ENCODE assay signal across 8 cellular contexts in the genomic region with DNA sequence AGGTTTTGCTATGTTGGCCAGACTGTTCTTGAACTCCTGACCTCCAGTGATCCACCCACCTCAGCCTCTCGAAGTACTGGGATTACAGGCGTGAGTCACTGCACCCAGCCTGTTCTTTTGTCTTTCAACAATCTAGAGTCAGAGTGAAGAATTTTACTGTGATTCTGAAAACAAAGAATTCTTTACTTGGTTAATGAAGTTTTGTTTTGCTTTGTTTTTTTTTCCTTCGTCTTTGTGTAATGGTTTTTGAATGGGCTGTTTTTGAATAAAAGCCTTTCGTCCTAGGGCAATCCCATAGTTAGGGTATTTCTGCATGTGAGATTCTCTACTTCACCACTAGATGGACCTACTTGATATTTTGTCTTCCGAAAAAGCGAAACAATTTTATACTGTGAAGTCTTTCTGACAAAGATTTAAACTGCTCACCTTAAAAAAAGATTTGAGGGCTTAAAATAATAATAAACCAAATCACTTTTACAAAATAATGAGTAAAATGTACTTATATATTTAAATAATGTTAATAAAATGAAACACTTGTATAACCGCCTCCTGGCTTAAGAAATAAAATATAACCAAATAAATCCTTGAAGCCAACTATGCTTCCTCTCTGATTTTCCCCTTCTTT. TPM values are rescaled to one million over a fixed set of nuclear protein-coding genes. Genes with fewer than 3 reads are reported as not detected.
DNase-seq lines count a peak whose midpoint lies in the region; ATAC-seq, FAIRE-seq and TF ChIP-seq lines count a peak whose summit lies in the region.

No MANE protein-coding gene starts in this region.

- no peaks in the 10 kb centered on the region for H3K4me1 ChIP-seq in CD8-positive, alpha-beta T cell (ENCODE audit: insufficient read depth, low read length)
- H3K4me1 ChIP-seq in GM12878 (ENCODE audit: control insufficient read depth, insufficient read depth, low read length) (no peaks in the 10 kb centered on the region), suprapubic skin (no peaks in the 10 kb centered on the region)

- no TSS peak for BruUV-seq in GM12878 (replicated peaks; lab: Mats Ljungman, UMichigan)

- WGBS in GM12878 (ENCODE audit: insufficient coverage, insufficient replicate concordance, low lambda C conversion rate, missing lambda C conversion rate), result 50% methylated on average over 7 of the region's 7 CpGs
- WGBS in suprapubic skin, result 23% methylated on average over 7 of the region's 7 CpGs

- no peaks in the 10 kb centered on the region for H4K20me1 ChIP-seq in GM12878 (ENCODE audit: control insufficient read depth, insufficient read depth)

- no peak overlapping the region for H3K27ac Mint-ChIP-seq in CD8-positive, alpha-beta T cell
- no peak overlapping the region for H3K27ac Mint-ChIP-seq in immature natural killer cell

- peaks cover 9% of the 10 kb centered on the region for H3K27me3 Mint-ChIP-seq in CD8-positive, alpha-beta T cell (ENCODE audit: low read depth)
- peaks cover 1 to 4% (median 4%) of the 10 kb centered on the region in 3 donors for H3K27me3 Mint-ChIP-seq in immature natural killer cell (ENCODE audit: low read depth in 3 of 3)

- TF ChIP-seq CTCF in CD8-positive, alpha-beta T cell (IDR thresholded peaks at IDR 0.05), result peak; percentile 94
- peak; percentile 60 to 66 (median 64); a peak in 5 of 6 replicates for TF ChIP-seq CTCF in GM12878 (IDR thresholded peaks at IDR 0.05 in 2 of 3, conservative IDR thresholded peaks at IDR 0.05 in 1 of 3; ENCODE audit: control insufficient read depth in 2 of 3, extremely low read depth in 1 of 3, insufficient read depth in 1 of 3, low read depth in 3 of 3, low read length in 3 of 3)
- TF ChIP-seq CTCF in suprapubic skin (IDR thresholded peaks at IDR 0.05), result peak; percentile 66 to 72

- intact Hi-C loops in CD8-positive, alpha-beta T cell (cut with DNase I, micrococcal nuclease), result loop anchor here (1.0 to 10.0 kb wide), 5 partner anchors 43 to 1256 kb away; a partner anchor contains a TSS
- intact Hi-C loops in GM12878 (cut with micrococcal nuclease; ENCODE audit: unreplicated experiment), result loop anchor here (1.0 kb wide), 1 partner anchor 342 kb away; no protein-coding TSS in a partner anchor

- no peak overlapping the region for H2AFZ ChIP-seq in GM12878 (ENCODE audit: control insufficient read depth, low read depth, low read length)

- H3K27me3 ChIP-seq in CD8-positive, alpha-beta T cell (ENCODE audit: insufficient read depth, low read length), result no peaks in the 10 kb centered on the region
- H3K27me3 ChIP-seq in GM12878 (replicated peaks in 1 of 2; ENCODE audit: control insufficient read depth in 2 of 2, insufficient read depth in 2 of 2, low read length in 1 of 2) (no peaks in the 10 kb centered on the region), suprapubic skin (no peaks in the 10 kb centered on the region)

- RAD21 ChIA-PET in GM12878 (lab: Charles Lee; ENCODE audit: unreplicated experiment), result no interaction called here

- no peak overlapping the region for H3K4me3 Mint-ChIP-seq in CD8-positive, alpha-beta T cell
- no peak overlapping the region for H3K4me3 Mint-ChIP-seq in immature natural killer cell

- TF ChIP-seq POLR2A in GM12878 (IDR thresholded peaks at IDR 0.05; ENCODE audit: low read depth, low read length) (no peak), suprapubic skin (IDR thresholded peaks at IDR 0.05) (no peak)

- POLR2A ChIA-PET in CD8-positive, alpha-beta T cell (lab: Charles Lee), result no interaction called here
- POLR2A ChIA-PET in GM12878 (lab: Charles Lee), result no interaction called here

- H3K4me3 ChIP-seq in CD8-positive, alpha-beta T cell (ENCODE audit: low read depth, low read length), result no peak overlapping the region
- no peak overlapping the region for H3K4me3 ChIP-seq in GM12878
- no peak overlapping the region for H3K4me3 ChIP-seq in suprapubic skin

- no peak overlapping the region for H3K9ac ChIP-seq in GM12878 (ENCODE audit: control insufficient read depth, insufficient read depth, low read length)

- H3K4me2 ChIP-seq in GM12878 (ENCODE audit: control insufficient read depth, insufficient read depth), result no peak overlapping the region

- no peaks in the 10 kb centered on the region for H3K36me3 ChIP-seq in CD8-positive, alpha-beta T cell (ENCODE audit: insufficient read depth, low read length)
- H3K36me3 ChIP-seq in GM12878 (ENCODE audit: control insufficient read depth in 2 of 2, insufficient read depth in 2 of 2, low read length in 1 of 2) (no peaks in the 10 kb centered on the region), suprapubic skin (no peaks in the 10 kb centered on the region)

- in situ Hi-C loops in GM12878 (cut with MboI), result no loop called here

- ATAC-seq in CD8-positive, alpha-beta T cell, result peak; percentile 80
- ATAC-seq in GM12878, result peak; percentile 91
- no peak for ATAC-seq in GM21390 (IDR thresholded peaks at IDR 0.05; ENCODE audit: unreplicated experiment)
- no peak for ATAC-seq in HG03135 (IDR thresholded peaks at IDR 0.05; ENCODE audit: unreplicated experiment)

- H3K27ac ChIP-seq in CD8-positive, alpha-beta T cell (ENCODE audit: low read depth, low read length), result no peak overlapping the region
- H3K27ac ChIP-seq in GM12878 (ENCODE audit: control insufficient read depth, insufficient read depth) (no peak overlapping the region), suprapubic skin (no peak overlapping the region)

- H3K9me3 Mint-ChIP-seq in CD8-positive, alpha-beta T cell, result peaks cover 2% of the 10 kb centered on the region
- no peaks in the 10 kb centered on the region for H3K9me3 Mint-ChIP-seq in immature natural killer cell

- SMC1A ChIA-PET in GM12878 (lab: Charles Lee; ENCODE audit: uncharacterized antibody, unreplicated experiment), result interaction anchor here (1.5 kb wide), 1 partner anchor 8 kb away, joined by 3 read pairs; no protein-coding TSS in a partner anchor

- CTCF ChIA-PET in CD8-positive, alpha-beta T cell (lab: Charles Lee), result interaction anchor here (1.0 to 2.4 kb wide), 3 partner anchors 343 to 434 kb away, joined by 3 to 10 read pairs (median 3); no protein-coding TSS in a partner anchor
- CTCF ChIA-PET in GM12878 (lab: Yijun Ruan, JAX), result interaction anchor here (1.5 to 2.5 kb wide), 2 partner anchors 11 to 12 kb away, joined by 5 to 11 read pairs; no protein-coding TSS in a partner anchor

- peak; percentile 65 for TF ChIP-seq RAD21 in GM12878 (IDR thresholded peaks at IDR 0.05; ENCODE audit: insufficient read depth, low read depth, low read length)

- H3K36me3 Mint-ChIP-seq in CD8-positive, alpha-beta T cell, result no peaks in the 10 kb centered on the region
- H3K36me3 Mint-ChIP-seq in immature natural killer cell, result no peaks in the 10 kb centered on the region

- FAIRE-seq in GM19239 (lab: Jason Lieb, UNC) (peak; percentile 88), GM12878 (lab: Jason Lieb, UNC) (peak; percentile 99)

- peaks cover 5% of the 10 kb centered on the region for H3K4me1 Mint-ChIP-seq in CD8-positive, alpha-beta T cell (ENCODE audit: low read depth)
- no peaks in the 10 kb centered on the region for H3K4me1 Mint-ChIP-seq in immature natural killer cell

- no peak for DNase-seq in CD8-positive, alpha-beta T cell
- DNase-seq in GM19239 (ENCODE audit: insufficient read length, low spot score) (peak; percentile 38), NCI-H2196 treated with DMSO at 0.1 percent for 48 hours (lab: John Stamatoyannopoulos, UW; ENCODE audit: unreplicated experiment) (peak; percentile 16), GM12878 (ENCODE audit: low read depth, low spot score) (no peak), immature natural killer cell (peak; percentile 17 to 35 (median 30)), suprapubic skin (ENCODE audit: low spot score in 2 of 2) (no peak)

- TF ChIP-seq EP300 in GM12878 (IDR thresholded peaks at IDR 0.05; ENCODE audit: borderline replicate concordance in 1 of 2, control insufficient read depth in 1 of 2, low read depth in 2 of 2, low read length in 2 of 2) (no peak), suprapubic skin (IDR thresholded peaks at IDR 0.05) (no peak)

- no peaks in the 10 kb centered on the region for H3K9me3 ChIP-seq in CD8-positive, alpha-beta T cell (ENCODE audit: low read length)
- H3K9me3 ChIP-seq in GM12878 (replicated peaks; ENCODE audit: control insufficient read depth, insufficient read depth, low read length), result peaks cover 2% of the 10 kb centered on the region; the same call in 2 of the 3 replicates
- no peaks in the 10 kb centered on the region for H3K9me3 ChIP-seq in suprapubic skin

- H3K79me2 ChIP-seq in GM12878 (ENCODE audit: control insufficient read depth, insufficient read depth, low read length), result no peaks in the 10 kb centered on the region

TF ChIP-seq in GM12878, 131 proteins besides CTCF, POLR2A, EP300 and RAD21:
- TF ChIP-seq TAF1 (IDR thresholded peaks at IDR 0.05; ENCODE audit: borderline replicate concordance, low read depth, low read length) (no peak), SMC3 (IDR thresholded peaks at IDR 0.05; ENCODE audit: borderline replicate concordance, low read length) (peak; percentile 63)
TF ChIP-seq in GM12878: peak in this region for 1.

RNA-seq across cellular contexts. Expression of a gene that starts 43.4 kb away (rescaled TPM):
- 10 to 100 TPM; 69.2 to 70.1 TPM for total RNA-seq in CD8-positive, alpha-beta T cell
- 66.7 and 75.4 TPM in 2 replicates for total RNA-seq in GM12878 (2013; cell fraction: nucleolus; rRNA removed)
- total RNA-seq in GM12878 (2014; rRNA removed), result 27.2 and 30.1 TPM in 2 replicates
- 36.0 and 36.3 TPM in 2 replicates for total RNA-seq in GM12878 (2014; rRNA removed; fragmentation: Illumina TruSeq; extraction: Trizol)
- total RNA-seq in GM12878 (2021), result 22.5 and 23.7 TPM in 2 replicates
- polyA plus RNA-seq in GM12878 (2011; ENCODE audit: low read depth), result 27.6 TPM
- polyA plus RNA-seq in GM12878 (2011; rRNA removed), result 134 and 148 TPM in 2 replicates
- polyA plus RNA-seq in GM12878 (2011; cell fraction: cytosol; rRNA removed), result 24.0 and 42.1 TPM in 2 replicates
- polyA plus RNA-seq in GM12878 (2011; cell fraction: nucleus; rRNA removed), result 27.7 and 29.9 TPM in 2 replicates
- 40.9 and 62.5 TPM in 2 replicates for polyA plus RNA-seq in GM12878 (2012)
- polyA plus RNA-seq in GM12878 (2014; fragmentation: Illumina TruSeq; extraction: Trizol), result 46.1 and 58.9 TPM in 2 replicates
- 10 to 100 TPM; 26.5 to 31.7 TPM for polyA plus RNA-seq in GM12878 (2014; fragmentation: Nextera tagmentation; extraction: Ambion mirVana)
- 25.3 and 39.5 TPM in 2 replicates for polyA plus RNA-seq in GM12878 (2014; rRNA removed)
- polyA plus RNA-seq in GM12878 (2016; fragmentation: Nextera tagmentation; extraction: Ambion mirVana), result 10 to 100 TPM; 26.2 to 30.0 TPM
- 60.1 and 106 TPM in 2 replicates for polyA minus RNA-seq in GM12878 (2011; rRNA and poly(A)+ RNA removed)
- polyA minus RNA-seq in GM12878 (2011; cell fraction: cytosol; rRNA and poly(A)+ RNA removed), result 12.4 and 22.0 TPM in 2 replicates
- polyA minus RNA-seq in GM12878 (2011; cell fraction: nucleus; rRNA and poly(A)+ RNA removed), result 25.4 and 34.3 TPM in 2 replicates
- polyA plus RNA-seq in immature natural killer cell, result 1 to 10 TPM; 3.1 to 7.2 (median 6.8) TPM
- total RNA-seq in suprapubic skin, result 10 to 100 TPM; 16.3 to 43.4 (median 29.8) TPM

Comparison
In these comparisons a context has a peak if more than half of its experiments do, and no peak if none do; other contexts are left out.
1. ATAC-seq: peak in CD8-positive, alpha-beta T cell (single experiment) and GM12878 (single experiment); none in GM21390 (single experiment) and HG03135 (single experiment).
2. DNase-seq: peak in GM19239 (single experiment), NCI-H2196 treated with DMSO at 0.1 percent for 48 hours (single experiment) and immature natural killer cell (3 of 3); none in CD8-positive, alpha-beta T cell (0 of 7), GM12878 (single experiment) and suprapubic skin (0 of 2).
3. Peak in every context shown above with its lines, with median percentiles within 50 percentile points of each other: CTCF ChIP-seq.